8 cellular contexts compared by ENCODE assay signal in genomic region chr6:100228437-100229424, GRCh38.
DNase-seq lines count a peak whose midpoint lies in the region; ATAC-seq and TF ChIP-seq lines count a peak whose summit lies in the region.

No MANE protein-coding gene starts in this region.

- no peaks in the 10 kb centered on the region for H3K36me3 ChIP-seq in DOHH2 (ENCODE audit: control insufficient read depth, low read length)

- no peaks in the 10 kb centered on the region for H3F3A ChIP-seq in DOHH2 (ENCODE audit: control insufficient read depth, insufficient read depth)

- no peaks in the 10 kb centered on the region for H3K79me2 ChIP-seq in DOHH2 (ENCODE audit: control insufficient read depth, low read length)

- H4K20me1 ChIP-seq in DOHH2 (ENCODE audit: control insufficient read depth, insufficient read depth, low read depth, low read length): no peaks in the 10 kb centered on the region

- H3K9me2 ChIP-seq in DOHH2 (replicated peaks; ENCODE audit: control insufficient read depth, low read length): no peaks in the 10 kb centered on the region

- DNase-seq in HUDEP-2 (lab: John Stamatoyannopoulos, UW; ENCODE audit: unreplicated experiment in 76 of 76): peak in 75 of 76 experiments; percentile 19 to 96 (median 83)
- peak; percentile 39 for DNase-seq in activated naive CD8-positive, alpha-beta T cell treated with anti-CD3 and anti-CD28 coated beads, Interleukin-2, amount 10 ng/mL, durations not matched to agents 7 days and 5 days
- peak; percentile 79 for DNase-seq in left cardiac atrium
- DNase-seq in posterior vena cava (ENCODE audit: low spot score): peak; percentile 82
- DNase-seq in effector CD8-positive, alpha-beta T cell (lab: John Stamatoyannopoulos, UW): no peak

- no peak overlapping the region for H3K27ac Mint-ChIP-seq in activated naive CD8-positive, alpha-beta T cell treated with anti-CD3 and anti-CD28 coated beads, Interleukin-2, amount 10 ng/mL, durations not matched to agents 7 days and 5 days

- peak overlapping the region; percentile 65 for H3K4me3 ChIP-seq in DOHH2 (ENCODE audit: low read length)

- peaks cover 14% of the 10 kb centered on the region for H3K4me1 ChIP-seq in DOHH2 (ENCODE audit: control insufficient read depth, low read length)

- peak overlapping the region; percentile 61 for H3K4me2 ChIP-seq in DOHH2 (ENCODE audit: low read length)

- peak; percentile 12 for TF ChIP-seq CTCF in DOHH2 (IDR thresholded peaks at IDR 0.05; ENCODE audit: low read depth, low read length, poor library complexity, severe bottlenecking)

- H3K4me1 Mint-ChIP-seq in activated naive CD8-positive, alpha-beta T cell treated with anti-CD3 and anti-CD28 coated beads, Interleukin-2, amount 10 ng/mL, durations not matched to agents 7 days and 5 days: peaks cover 8% of the 10 kb centered on the region

- no peaks in the 10 kb centered on the region for H3K9me3 ChIP-seq in DOHH2 (ENCODE audit: control insufficient read depth, insufficient read depth, low read length)

- H3K27me3 Mint-ChIP-seq in activated naive CD8-positive, alpha-beta T cell treated with anti-CD3 and anti-CD28 coated beads, Interleukin-2, amount 10 ng/mL, durations not matched to agents 7 days and 5 days: peaks cover 15% of the 10 kb centered on the region

- intact Hi-C loops in left cardiac atrium (cut with DNase I): no loop called here
- intact Hi-C loops in posterior vena cava (cut with DNase I): no loop called here

- peak overlapping the region; percentile 73 for H3K4me3 Mint-ChIP-seq in activated naive CD8-positive, alpha-beta T cell treated with anti-CD3 and anti-CD28 coated beads, Interleukin-2, amount 10 ng/mL, durations not matched to agents 7 days and 5 days

- TF ChIP-seq POLR2A in Raji (IDR thresholded peaks at IDR 0.05; ENCODE audit: insufficient read depth, low read depth, low read length): peak; percentile 51; the same call in 1 of the 2 replicates

- H3K36me3 Mint-ChIP-seq in activated naive CD8-positive, alpha-beta T cell treated with anti-CD3 and anti-CD28 coated beads, Interleukin-2, amount 10 ng/mL, durations not matched to agents 7 days and 5 days: no peaks in the 10 kb centered on the region

- peak overlapping the region; percentile 9; the same call in 1 of the 2 replicates for H3K27ac ChIP-seq in DOHH2 (ENCODE audit: low read depth, low read length)

- ATAC-seq in GM21515 (IDR thresholded peaks at IDR 0.05; ENCODE audit: unreplicated experiment) (peak; percentile 99), left cardiac atrium (peak; percentile 100)
- peak; percentile 81 for ATAC-seq in activated naive CD8-positive, alpha-beta T cell treated with anti-CD3 and anti-CD28 coated beads, Interleukin-2, amount 10 ng/mL, durations not matched to agents 7 days and 5 days (ENCODE audit: low read depth)

- POLR2A ChIA-PET in activated naive CD8-positive, alpha-beta T cell treated with anti-CD3 and anti-CD28 coated beads, Interleukin-2, amount 10 ng/mL, durations not matched to agents 7 days and 5 days (lab: Charles Lee): no interaction called here

- H3K27me3 ChIP-seq in DOHH2 (ENCODE audit: control insufficient read depth, low read length): no peaks in the 10 kb centered on the region

- no peaks in the 10 kb centered on the region for H3K9me3 Mint-ChIP-seq in activated naive CD8-positive, alpha-beta T cell treated with anti-CD3 and anti-CD28 coated beads, Interleukin-2, amount 10 ng/mL, durations not matched to agents 7 days and 5 days
